ENCODE assay signal across 8 cellular contexts in genomic region chr1:226125097-226125630, GRCh38.
DNase-seq lines count a peak whose midpoint lies in the region; ATAC-seq, FAIRE-seq and TF ChIP-seq lines count a peak whose summit lies in the region.

No MANE protein-coding gene starts in this region.

- 0% methylated on average over 4 of the region's 12 CpGs for WGBS in HepG2 (ENCODE audit: low lambda C conversion rate)

- peak overlapping the region; percentile 100 for H3K4me2 ChIP-seq in HepG2 (ENCODE audit: low read depth, low read length)

- no peaks in the 10 kb centered on the region for H3K36me3 ChIP-seq in HepG2 (replicated peaks in 1 of 2; ENCODE audit: control insufficient read depth in 1 of 2, insufficient read depth in 2 of 2, low read length in 2 of 2)

- intact Hi-C loops in HepG2 (cut with micrococcal nuclease; ENCODE audit: unreplicated experiment) = loop anchor here (1.0 to 5.0 kb wide), 3 partner anchors 42 to 207 kb away; no protein-coding TSS in a partner anchor

- peaks cover 72% of the 10 kb centered on the region for H3K4me1 ChIP-seq in HepG2 (ENCODE audit: insufficient read depth, low read length)

- peak; percentile 25 for ATAC-seq in HG03196 (IDR thresholded peaks at IDR 0.05; ENCODE audit: unreplicated experiment)
- peak; percentile 59 for ATAC-seq in HepG2
- ATAC-seq in GM18873 (IDR thresholded peaks at IDR 0.05; ENCODE audit: low FRiP score, unreplicated experiment) = no peak

- FAIRE-seq in HepG2 (lab: Jason Lieb, UNC) = peak; percentile 61

- no TSS peak for BruUV-seq in HepG2 (replicated peaks; lab: Mats Ljungman, UMichigan)

- no peaks in the 10 kb centered on the region for H4K20me1 ChIP-seq in HepG2 (ENCODE audit: insufficient read depth, low read length)

- H3K27ac ChIP-seq in HepG2 (ENCODE audit: extremely low read length, insufficient read depth, low read length) = no peak overlapping the region

- DNase-seq in GM03348 (ENCODE audit: low spot score) (peak; percentile 87), NCI-H524 treated with DMSO at 0.1 percent for 48 hours (lab: John Stamatoyannopoulos, UW) (peak; percentile 45), chondrocyte (ENCODE audit: low spot score) (peak; percentile 83), HepG2 (ENCODE audit: low spot score) (peak; percentile 70)
- peak; percentile 81 to 91 for DNase-seq in activated CD4-positive, alpha-beta T cell treated with anti-CD3 and anti-CD28 coated beads for 4 hours
- peak; percentile 79 to 89 for DNase-seq in stimulated activated CD4-positive, alpha-beta T cell treated with anti-CD3 and anti-CD28 coated beads, Interleukin-4, amount 100 ng/mL, for 4 hours

- TF ChIP-seq POLR2A in HepG2 (IDR thresholded peaks at IDR 0.05; ENCODE audit: insufficient read depth in 1 of 2, low read depth in 2 of 2, low read length in 2 of 2) = no peak

- in situ Hi-C loops in HepG2 (cut with HindIII; ENCODE audit: extremely low pct_ligation_motif_present, low pct_unique_long_range_greater_than_20kb) = loop anchor here (10.0 kb wide), 1 partner anchor 210 kb away; no protein-coding TSS in a partner anchor

- POLR2A ChIA-PET in HepG2 (lab: Yijun Ruan, JAX) = interaction anchor here (0.9 to 4.2 kb wide), 4 partner anchors 42 to 72 kb away, joined by 3 to 18 read pairs (median 4); partner anchors contain the start of gene H3-3A

- H2AFZ ChIP-seq in HepG2 (ENCODE audit: low read length) = peak overlapping the region; percentile 92

- no peak overlapping the region for H3K4me3 Mint-ChIP-seq in chondrocyte (ENCODE audit: unreplicated experiment)

- no peak overlapping the region for H3K27ac Mint-ChIP-seq in chondrocyte (ENCODE audit: unreplicated experiment)

- H3K9ac ChIP-seq in HepG2 (ENCODE audit: insufficient read depth, low read depth, low read length) = peak overlapping the region; percentile 16; the same call in 1 of the 2 replicates

- CTCF ChIA-PET in HepG2 (lab: Yijun Ruan, JAX; ENCODE audit: low intra/inter-chr PET ratio, low total read pairs) = interaction anchor here (1.1 to 2.5 kb wide), 4 partner anchors 15 to 72 kb away, joined by 3 to 28 read pairs (median 6); no protein-coding TSS in a partner anchor

- no peaks in the 10 kb centered on the region for H3K27me3 Mint-ChIP-seq in chondrocyte (ENCODE audit: low read depth)

- no peaks in the 10 kb centered on the region for H3K36me3 Mint-ChIP-seq in chondrocyte (ENCODE audit: low read depth)

- no peaks in the 10 kb centered on the region for H3K79me2 ChIP-seq in HepG2 (ENCODE audit: insufficient read depth, low read length)

- H3K27me3 ChIP-seq in HepG2 (ENCODE audit: control insufficient read depth in 1 of 2, insufficient read depth in 2 of 2, low read length in 2 of 2) = peaks cover 0 to 12% of the 10 kb centered on the region in 2 experiments; a peak in 4 of 5 replicates

- TF ChIP-seq RAD21 in HepG2 (CRISPR knock-in tag; IDR thresholded peaks at IDR 0.05) = peak; percentile 84

- no peak for TF ChIP-seq EP300 in HepG2 (IDR thresholded peaks at IDR 0.05; ENCODE audit: low read depth in 2 of 2, low read length in 2 of 2)
- TF ChIP-seq EP300 in HepG2 (CRISPR knock-in tag; IDR thresholded peaks at IDR 0.05; ENCODE audit: borderline replicate concordance) = no peak

- H3K9me3 ChIP-seq in HepG2 (ENCODE audit: low read length) = no peaks in the 10 kb centered on the region

- H3K4me3 ChIP-seq in HepG2 (replicated peaks in 1 of 3; ENCODE audit: insufficient read depth in 1 of 3, low read depth in 2 of 3, low read length in 3 of 3) = peak overlapping the region; percentile 33 to 64 (median 59)

- H3K9me3 Mint-ChIP-seq in chondrocyte (ENCODE audit: low read depth) = no peaks in the 10 kb centered on the region

- TF ChIP-seq CTCF in chondrocyte (IDR thresholded peaks at IDR 0.05) (peak; percentile 98), HepG2 (CRISPR knock-in tag; IDR thresholded peaks at IDR 0.05) (peak; percentile 96)

- H3K4me1 Mint-ChIP-seq in chondrocyte (ENCODE audit: low read depth) = peaks cover 27% of the 10 kb centered on the region

TF ChIP-seq in HepG2, 621 proteins besides CTCF, POLR2A, EP300 and RAD21 (continues in another document):
- TF ChIP-seq TRIM22 (IDR thresholded peaks at IDR 0.05) (no peak), ZNF710 (CRISPR knock-in tag; IDR thresholded peaks at IDR 0.05; ENCODE audit: borderline replicate concordance) (no peak), ZFP90 (CRISPR knock-in tag; IDR thresholded peaks at IDR 0.05; ENCODE audit: borderline replicate concordance) (no peak), FOXC1 (CRISPR knock-in tag; IDR thresholded peaks at IDR 0.05; ENCODE audit: borderline replicate concordance) (no peak), ZNF160 (CRISPR knock-in tag; IDR thresholded peaks at IDR 0.05) (no peak), SMAD1 (CRISPR knock-in tag; IDR thresholded peaks at IDR 0.05; ENCODE audit: borderline replicate concordance, low read depth) (peak; percentile 62; the same call in 1 of the 2 replicates), FOSL2 (CRISPR knock-in tag; IDR thresholded peaks at IDR 0.05) (no peak; the same call in 1 of the 2 replicates), ZNF350 (CRISPR knock-in tag; IDR thresholded peaks at IDR 0.05; ENCODE audit: borderline replicate concordance, low read depth) (peak; percentile 73), ZNF205 (CRISPR knock-in tag; IDR thresholded peaks at IDR 0.05) (no peak), HOXA5 (CRISPR knock-in tag; IDR thresholded peaks at IDR 0.05) (no peak), ZNF256 (CRISPR knock-in tag; conservative IDR thresholded peaks at IDR 0.05) (no peak), HES4 (CRISPR knock-in tag; IDR thresholded peaks at IDR 0.05; ENCODE audit: borderline replicate concordance) (no peak), ELF1 (CRISPR knock-in tag; IDR thresholded peaks at IDR 0.05) (no peak)
